ENCODE assay signal across 1 cellular context in genomic region chr13:40983725-40984669, GRCh38.
TF ChIP-seq lines count a peak whose summit lies in the region.

No MANE protein-coding gene starts in this region.

TF ChIP-seq in HepG2, 621 proteins besides CTCF, POLR2A, EP300 and RAD21:
- TF ChIP-seq ZSCAN9 (CRISPR knock-in tag; IDR thresholded peaks at IDR 0.05; ENCODE audit: borderline replicate concordance) (no peak), ZSCAN30 (CRISPR knock-in tag; IDR thresholded peaks at IDR 0.05) (no peak), MXD4 (CRISPR knock-in tag; IDR thresholded peaks at IDR 0.05) (no peak), ATF7-NPFF (CRISPR knock-in tag; IDR thresholded peaks at IDR 0.05; ENCODE audit: low read depth) (no peak), PRDM10 (CRISPR knock-in tag; IDR thresholded peaks at IDR 0.05; ENCODE audit: low read depth) (no peak), ZNF263 (CRISPR knock-in tag; IDR thresholded peaks at IDR 0.05) (no peak), ZNF614 (CRISPR knock-in tag; IDR thresholded peaks at IDR 0.05; ENCODE audit: borderline replicate concordance) (no peak), ZNF770 (CRISPR knock-in tag; IDR thresholded peaks at IDR 0.05) (peak; percentile 93)
